Comparison of ENCODE assay signal across 24 cellular contexts in genomic region chr2:235011607-235011928, GRCh38. TPM values are rescaled to one million over a fixed set of nuclear protein-coding genes. Genes with fewer than 3 reads are reported as not detected.
DNase-seq lines count a peak whose midpoint lies in the region; ATAC-seq and TF ChIP-seq lines count a peak whose summit lies in the region.
"Had no signal": no experiment of that assay in that cellular context is flagged by ENCODE, and none has a peak within 500 bp of the region (broad histone marks: within the 10 kb centered on the region; RNA-seq: fewer than 3 reads in every experiment).

No MANE protein-coding gene starts in this region.

- H3K4me3 Mint-ChIP-seq in GM23338, result peak overlapping the region; percentile 15; the same call in 1 of the 3 replicates
- H3K4me3 Mint-ChIP-seq in endothelial cell (ENCODE audit: unreplicated experiment), result no peak overlapping the region
- H3K4me3 Mint-ChIP-seq in neural progenitor cell, result no peak overlapping the region
- H3K4me3 Mint-ChIP-seq: activated CD8-positive, alpha-beta T cell treated with anti-CD3 and anti-CD28 coated beads for 36 hours; CD8-positive, alpha-beta memory T cell; naive thymus-derived CD4-positive, alpha-beta T cell; stimulated activated memory B cell treated with anti-CD40 and anti-IgM and Interleukin-4, amounts not matched to agents 10 μg/mL and 1 μg/mL and 100 μg/mL, for 72 hours; T-helper 2 cell treated with Interferon-gamma antibody and Interleukin-4, amounts not matched to agents 5 μg/mL and 100 μg/mL, for 36 hours had no signal

- H3F3A ChIP-seq in GM23338 (replicated peaks; ENCODE audit: low read depth) (no peaks in the 10 kb centered on the region), neural progenitor cell (ENCODE audit: low read depth) (peaks cover 18% of the 10 kb centered on the region)

- CTCF ChIA-PET in Panc1 (lab: Charles Lee), result no interaction called here

- H2AFZ ChIP-seq in GM23338, result no peak overlapping the region
- no peak overlapping the region for H2AFZ ChIP-seq in neural progenitor cell (replicated peaks)

- 85 to 95% methylated on average over 5 of the region's 5 CpGs for WGBS in lower leg skin, 2 donors

- H3K4me3 ChIP-seq in GM23338, result no peak overlapping the region
- no peak overlapping the region for H3K4me3 ChIP-seq in Panc1 (ENCODE audit: low read depth in 2 of 2, low read length in 2 of 2)
- no peak overlapping the region for H3K4me3 ChIP-seq in neural progenitor cell
- no peak overlapping the region for H3K4me3 ChIP-seq in lower leg skin (ENCODE audit: low read depth, poor library complexity, severe bottlenecking)
- H3K4me3 ChIP-seq: skin epidermis, upper lobe of right lung had no signal

- no peaks in the 10 kb centered on the region for H3K9me3 ChIP-seq in Panc1 (ENCODE audit: control insufficient read depth, insufficient read depth, low read depth, low read length)
- no peaks in the 10 kb centered on the region for H3K9me3 ChIP-seq in neural progenitor cell (ENCODE audit: low read depth)
- H3K9me3 ChIP-seq: BE2C, upper lobe of right lung had no signal

- H3K27me3 ChIP-seq in GM23338 (ENCODE audit: insufficient read depth) (no peaks in the 10 kb centered on the region), Panc1 (ENCODE audit: control insufficient read depth, insufficient read depth, low read length) (no peaks in the 10 kb centered on the region), neural progenitor cell (no peaks in the 10 kb centered on the region)
- H3K27me3 ChIP-seq: BE2C, upper lobe of right lung had no signal

- ATAC-seq in GM23338 (peak; percentile 77), Panc1 (no peak), HG03045 (IDR thresholded peaks at IDR 0.05; ENCODE audit: unreplicated experiment) (no peak)
- ATAC-seq: activated CD8-positive, alpha-beta T cell treated with anti-CD3 and anti-CD28 coated beads for 36 hours; activated naive CD4-positive, alpha-beta T cell treated with anti-CD3 and anti-CD28 coated beads, Interleukin-2, amount 50 U/mL, for 72 hours; esophagus mucosa; naive thymus-derived CD4-positive, alpha-beta T cell; stimulated activated memory B cell treated with anti-CD40 and anti-IgM and Interleukin-4, amounts not matched to agents 10 μg/mL and 1 μg/mL and 100 μg/mL, for 72 hours; upper lobe of right lung had no signal

- peaks cover 35% of the 10 kb centered on the region for H3K4me1 ChIP-seq in GM23338 (ENCODE audit: insufficient read depth)
- H3K4me1 ChIP-seq in Panc1 (ENCODE audit: control insufficient read depth, insufficient read depth, low read length), result peaks cover 46% of the 10 kb centered on the region
- peaks cover 25% of the 10 kb centered on the region for H3K4me1 ChIP-seq in neural progenitor cell

- no peak for TF ChIP-seq POLR2A in lower leg skin (IDR thresholded peaks at IDR 0.05)

- H3K4me2 ChIP-seq in GM23338 (peak overlapping the region; percentile 33; the same call in 1 of the 2 replicates), neural progenitor cell (peak overlapping the region; percentile 66)

- H3K79me2 ChIP-seq in GM23338 (replicated peaks; ENCODE audit: insufficient read depth) (peaks cover 93% of the 10 kb centered on the region), neural progenitor cell (ENCODE audit: low read depth) (peaks cover 100% of the 10 kb centered on the region)

- DNase-seq in GM23338 (ENCODE audit: low spot score), result peak; percentile 72
- no peak for DNase-seq in Panc1 (ENCODE audit: low read depth, low spot score)
- no peak for DNase-seq in endothelial cell (ENCODE audit: low spot score)
- no peak for DNase-seq in neural progenitor cell (ENCODE audit: low spot score)
- DNase-seq in DMS53 treated with DMSO at 0.1 percent for 48 hours (lab: John Stamatoyannopoulos, UW; ENCODE audit: unreplicated experiment), result no peak
- DNase-seq in NCI-H2196 (lab: John Stamatoyannopoulos, UW; ENCODE audit: unreplicated experiment), result no peak
- no peak for DNase-seq in lower leg skin (ENCODE audit: low spot score in 2 of 2)
- DNase-seq: activated CD8-positive, alpha-beta T cell treated with anti-CD3 and anti-CD28 coated beads for 36 hours; CD8-positive, alpha-beta memory T cell; central memory CD4-positive, alpha-beta T cell; cortex of kidney; MM.1S; naive thymus-derived CD4-positive, alpha-beta T cell; NCI-H1105 treated with DMSO at 0.1 percent for 48 hours; NCI-H187 treated with DMSO at 0.1 percent for 48 hours; NCI-H526; upper lobe of right lung had no signal

- peaks cover 57% of the 10 kb centered on the region for H3K4me1 Mint-ChIP-seq in GM23338
- H3K4me1 Mint-ChIP-seq in endothelial cell (ENCODE audit: unreplicated experiment), result peaks cover 17% of the 10 kb centered on the region
- H3K4me1 Mint-ChIP-seq in neural progenitor cell, result peaks cover 41% of the 10 kb centered on the region
- H3K4me1 Mint-ChIP-seq: CD8-positive, alpha-beta memory T cell; naive thymus-derived CD4-positive, alpha-beta T cell had no signal

- no peaks in the 10 kb centered on the region for H3K9me2 ChIP-seq in GM23338 (ENCODE audit: insufficient read depth)

- POLR2A ChIA-PET in Panc1 (lab: Charles Lee), result interaction anchor here (0.7 kb wide), 1 partner anchor 52 kb away, joined by 9 read pairs; no protein-coding TSS in a partner anchor

- no peak overlapping the region for H3K27ac ChIP-seq in GM23338 (ENCODE audit: low read depth)
- H3K27ac ChIP-seq in Panc1 (ENCODE audit: low read length), result peak overlapping the region; percentile 19; the same call in 1 of the 2 replicates
- H3K27ac ChIP-seq in neural progenitor cell, result peak overlapping the region; percentile 66
- H3K27ac ChIP-seq: upper lobe of right lung had no signal

- in situ Hi-C loops in Panc1 (cut with HindIII; ENCODE audit: low pct_unique_long_range_greater_than_20kb, low sequenced_read_pairs), result no loop called here

- no TSS peak for BruUV-seq in Panc1 (replicated peaks; lab: Mats Ljungman, UMichigan)

- no peak overlapping the region for H3K9ac ChIP-seq in neural progenitor cell

- H3K36me3 ChIP-seq in GM23338 (ENCODE audit: insufficient read depth), result no peaks in the 10 kb centered on the region
- H3K36me3 ChIP-seq in Panc1 (ENCODE audit: control insufficient read depth, insufficient read depth, low read length), result no peaks in the 10 kb centered on the region
- H3K36me3 ChIP-seq in neural progenitor cell, result no peaks in the 10 kb centered on the region
- H3K36me3 ChIP-seq: BE2C, upper lobe of right lung had no signal

- H3K36me3 Mint-ChIP-seq in GM23338 (ENCODE audit: low read depth), result peaks cover 19% of the 10 kb centered on the region
- peaks cover 25% of the 10 kb centered on the region for H3K36me3 Mint-ChIP-seq in endothelial cell (ENCODE audit: low read depth, unreplicated experiment)
- peaks cover 61% of the 10 kb centered on the region for H3K36me3 Mint-ChIP-seq in neural progenitor cell
- H3K36me3 Mint-ChIP-seq: naive thymus-derived CD4-positive, alpha-beta T cell had no signal

- TF ChIP-seq CTCF in GM23338 (conservative IDR thresholded peaks at IDR 0.05; ENCODE audit: low read depth in 2 of 2) (no peak), Panc1 (IDR thresholded peaks at IDR 0.05) (no peak), endothelial cell (IDR thresholded peaks at IDR 0.05; ENCODE audit: unreplicated experiment) (no peak), neural progenitor cell (IDR thresholded peaks at IDR 0.05) (no peak), lower leg skin (IDR thresholded peaks at IDR 0.05) (no peak)

- H3K9me3 Mint-ChIP-seq in GM23338 (peaks cover 3% of the 10 kb centered on the region; the same call in 2 of the 3 replicates), endothelial cell (ENCODE audit: unreplicated experiment) (no peaks in the 10 kb centered on the region), neural progenitor cell (peaks cover 45% of the 10 kb centered on the region)
- H3K9me3 Mint-ChIP-seq: T-helper 2 cell treated with Interferon-gamma antibody and Interleukin-4, amounts not matched to agents 5 μg/mL and 100 μg/mL, for 36 hours had no signal

- H3K27me3 Mint-ChIP-seq in GM23338 (ENCODE audit: insufficient read depth, low read depth, poor library complexity), result no peaks in the 10 kb centered on the region
- H3K27me3 Mint-ChIP-seq in endothelial cell (ENCODE audit: unreplicated experiment), result peaks cover 13% of the 10 kb centered on the region
- H3K27me3 Mint-ChIP-seq in neural progenitor cell (ENCODE audit: insufficient read depth, low read depth), result peaks cover 6% of the 10 kb centered on the region
- H3K27me3 Mint-ChIP-seq: activated CD8-positive, alpha-beta T cell treated with anti-CD3 and anti-CD28 coated beads for 36 hours had no signal

- H3K27ac Mint-ChIP-seq in GM23338, result peak overlapping the region; percentile 21; the same call in 1 of the 2 replicates
- peak overlapping the region; percentile 9 for H3K27ac Mint-ChIP-seq in endothelial cell (ENCODE audit: unreplicated experiment)
- peak overlapping the region; percentile 51 for H3K27ac Mint-ChIP-seq in neural progenitor cell
- H3K27ac Mint-ChIP-seq: activated CD8-positive, alpha-beta T cell treated with anti-CD3 and anti-CD28 coated beads for 36 hours; activated naive CD4-positive, alpha-beta T cell treated with anti-CD3 and anti-CD28 coated beads, Interleukin-2, amount 50 U/mL, for 72 hours; naive thymus-derived CD4-positive, alpha-beta T cell; stimulated activated memory B cell treated with anti-CD40 and anti-IgM and Interleukin-4, amounts not matched to agents 10 μg/mL and 1 μg/mL and 100 μg/mL, for 72 hours; T-helper 2 cell treated with Interferon-gamma antibody and Interleukin-4, amounts not matched to agents 5 μg/mL and 100 μg/mL, for 36 hours had no signal

- intact Hi-C loops in Panc1 (cut with micrococcal nuclease; ENCODE audit: unreplicated experiment) (no loop called here), lower leg skin (cut with DNase I; ENCODE audit: low total_unique reads) (no loop called here)

- H4K20me1 ChIP-seq in GM23338 (replicated peaks; ENCODE audit: insufficient read depth) (peaks cover 6% of the 10 kb centered on the region; the same call in 1 of the 2 replicates), neural progenitor cell (ENCODE audit: low read depth) (peaks cover 45% of the 10 kb centered on the region)

RNA-seq across cellular contexts. Expression of gene SH3BP4, which starts 59.8 kb away (rescaled TPM):
- total RNA-seq in GM23338 (2014; rRNA removed; shearing (Covaris generic)), result 50.9 and 57.6 TPM in 2 replicates
- 15.1 and 15.6 TPM in 2 replicates for polyA plus RNA-seq in GM23338 (2016; fragmentation: Nextera tagmentation; extraction: Ambion mirVana)
- 133 TPM for total RNA-seq in Panc1 (2021; ENCODE audit: unreplicated experiment)
- 102 TPM for polyA plus RNA-seq in Panc1 (2012; ENCODE audit: insufficient read length)
- total RNA-seq in endothelial cell (ENCODE audit: unreplicated experiment), result 58.6 TPM
- total RNA-seq in neural progenitor cell (ENCODE audit: low replicate concordance), result 50.4 and 53.4 TPM in 2 replicates
- 10 to 100 TPM; 29.1 to 57.8 (median 42.6) TPM for total RNA-seq in lower leg skin
- polyA plus RNA-seq: CD8-positive, alpha-beta memory T cell; naive thymus-derived CD4-positive, alpha-beta T cell had no signal
